26 cellular contexts compared by ENCODE assay signal in the genomic region with DNA sequence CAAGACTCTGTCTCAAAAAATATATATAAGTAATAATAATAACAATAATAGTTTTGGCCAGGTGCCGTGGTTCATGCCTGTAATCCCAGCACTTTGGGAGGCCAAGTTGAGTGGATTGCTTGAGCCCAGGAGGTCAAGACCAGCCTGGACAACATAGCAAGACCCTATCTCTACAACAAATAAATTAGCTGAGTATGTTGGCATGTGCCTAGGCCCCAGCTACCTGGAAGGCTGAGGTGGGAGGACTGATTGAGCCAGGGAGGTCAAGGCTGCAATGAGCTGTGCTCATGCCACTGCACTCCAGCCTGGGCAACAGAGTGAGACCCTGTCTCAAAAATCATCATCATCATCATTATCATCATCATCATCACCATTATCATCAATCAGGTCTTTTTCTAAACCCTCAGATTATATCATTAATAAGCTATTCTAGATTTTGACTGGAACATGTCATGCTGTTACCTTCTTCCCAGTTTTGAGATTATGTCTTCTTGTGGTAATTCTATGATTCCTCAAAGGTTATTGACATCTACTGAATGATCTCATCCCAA. TPM values are rescaled to one million over a fixed set of nuclear protein-coding genes. Genes with fewer than 3 reads are reported as not detected.
DNase-seq lines count a peak whose midpoint lies in the region; ATAC-seq, FAIRE-seq and TF ChIP-seq lines count a peak whose summit lies in the region.
"Had no signal": no experiment of that assay in that cellular context is flagged by ENCODE, and none has a peak within 500 bp of the region (broad histone marks: within the 10 kb centered on the region; RNA-seq: fewer than 3 reads in every experiment).

No MANE protein-coding gene starts in this region.

- TF ChIP-seq POLR2A in HepG2 (IDR thresholded peaks at IDR 0.05; ENCODE audit: insufficient read depth in 1 of 2, low read depth in 2 of 2, low read length in 2 of 2) (no peak), right lobe of liver (IDR thresholded peaks at IDR 0.05) (no peak), K562 (conservative IDR thresholded peaks at IDR 0.05) (no peak), heart left ventricle (IDR thresholded peaks at IDR 0.05) (no peak), GM18505 (IDR thresholded peaks at IDR 0.05; ENCODE audit: borderline replicate concordance, extremely low read depth, insufficient read depth, insufficient read length) (no peak)

- no peak overlapping the region for H3K9ac ChIP-seq in HepG2 (ENCODE audit: insufficient read depth, low read depth, low read length)
- no peak overlapping the region for H3K9ac ChIP-seq in K562 (ENCODE audit: insufficient read depth in 1 of 2, low read depth in 2 of 2, low read length in 2 of 2)
- H3K9ac ChIP-seq in neural progenitor cell, result no peak overlapping the region
- H3K9ac ChIP-seq: BLaER1 treated with 17β-estradiol and CSF1 and Interleukin-3, amounts not matched to agents 10 nM and 100 nM; GM23248 had no signal

- DNase-seq in HepG2 (ENCODE audit: low spot score) (no peak), right lobe of liver (no peak), K562 (ENCODE audit: extremely low read depth in 1 of 4, low spot score in 3 of 4) (no peak), substantia nigra (lab: John Stamatoyannopoulos, UW) (no peak), neural progenitor cell (ENCODE audit: low spot score) (no peak), heart left ventricle (no peak)
- DNase-seq: ACHN; AML-193; BE2C; Calu3; CD4-positive, alpha-beta T cell; CD8-positive, alpha-beta memory T cell; COR-L47; DMS53; DMS79 treated with DMSO at 0.1 percent for 48 hours; GF-D8; GM23248; H7; HCEC 1CT had no signal

- TF ChIP-seq CTCF in HepG2 (CRISPR knock-in tag; IDR thresholded peaks at IDR 0.05) (no peak), right lobe of liver (IDR thresholded peaks at IDR 0.05) (no peak), K562 (IDR thresholded peaks at IDR 0.05 in 2 of 3, conservative IDR thresholded peaks at IDR 0.05 in 1 of 3; ENCODE audit: insufficient read depth in 2 of 3, low read depth in 1 of 3, low read length in 3 of 3) (no peak), neural progenitor cell (IDR thresholded peaks at IDR 0.05) (no peak), heart left ventricle (IDR thresholded peaks at IDR 0.05) (no peak)

- ATAC-seq in HepG2, result no peak
- ATAC-seq in right lobe of liver, result no peak
- ATAC-seq in K562, result no peak
- no peak for ATAC-seq in heart left ventricle
- ATAC-seq in GM18505 (IDR thresholded peaks at IDR 0.05; ENCODE audit: unreplicated experiment), result no peak

- H3K4me2 ChIP-seq in HepG2 (ENCODE audit: low read depth, low read length) (no peak overlapping the region), K562 (ENCODE audit: insufficient read depth, low read length) (no peak overlapping the region), neural progenitor cell (no peak overlapping the region)

- H3K4me1 Mint-ChIP-seq in neural progenitor cell, result peaks cover 16% of the 10 kb centered on the region

- no peak overlapping the region for H3K27ac Mint-ChIP-seq in neural progenitor cell
- H3K27ac Mint-ChIP-seq: CD4-positive, alpha-beta T cell; CD8-positive, alpha-beta memory T cell had no signal

- no peak for TF ChIP-seq EP300 in HepG2 (IDR thresholded peaks at IDR 0.05; ENCODE audit: low read depth in 2 of 2, low read length in 2 of 2)
- TF ChIP-seq EP300 in HepG2 (CRISPR knock-in tag; IDR thresholded peaks at IDR 0.05; ENCODE audit: borderline replicate concordance), result no peak
- TF ChIP-seq EP300 in K562 (IDR thresholded peaks at IDR 0.05; ENCODE audit: low read length), result no peak

- H3K79me2 ChIP-seq in HepG2 (ENCODE audit: insufficient read depth, low read length) (peaks cover 81% of the 10 kb centered on the region), K562 (ENCODE audit: control insufficient read depth, insufficient read depth, low read length) (peaks cover 69% of the 10 kb centered on the region), neural progenitor cell (ENCODE audit: low read depth) (peaks cover 99% of the 10 kb centered on the region)

- FAIRE-seq in HepG2 (lab: Jason Lieb, UNC) (no peak), K562 (lab: Jason Lieb, UNC) (no peak)
- FAIRE-seq: A204.1, GM12891, H1 had no signal

- H3K4me3 ChIP-seq in HepG2 (replicated peaks in 1 of 3; ENCODE audit: insufficient read depth in 1 of 3, low read depth in 2 of 3, low read length in 3 of 3) (no peak overlapping the region), right lobe of liver (no peak overlapping the region), K562 (no peak overlapping the region), neural progenitor cell (no peak overlapping the region), heart left ventricle (no peak overlapping the region)
- H3K4me3 ChIP-seq: BLaER1 treated with 17β-estradiol and CSF1 and Interleukin-3, amounts not matched to agents 10 nM and 100 nM; GM23248 had no signal

- no peak for TF ChIP-seq RAD21 in HepG2 (CRISPR knock-in tag; IDR thresholded peaks at IDR 0.05)
- TF ChIP-seq RAD21 in K562 (CRISPR knock-in tag; conservative IDR thresholded peaks at IDR 0.05 in 1 of 2, IDR thresholded peaks at IDR 0.05 in 1 of 2), result no peak

- H3K27me3 ChIP-seq in HepG2 (ENCODE audit: control insufficient read depth in 1 of 2, insufficient read depth in 2 of 2, low read length in 2 of 2) (no peaks in the 10 kb centered on the region), right lobe of liver (no peaks in the 10 kb centered on the region), K562 (ENCODE audit: control insufficient read depth in 2 of 2, insufficient read depth in 2 of 2, low read length in 2 of 2) (no peaks in the 10 kb centered on the region), neural progenitor cell (no peaks in the 10 kb centered on the region), heart left ventricle (no peaks in the 10 kb centered on the region)
- H3K27me3 ChIP-seq: BE2C; BLaER1 treated with 17β-estradiol and CSF1 and Interleukin-3, amounts not matched to agents 10 nM and 100 nM had no signal

- no peaks in the 10 kb centered on the region for H3K9me3 ChIP-seq in HepG2 (ENCODE audit: low read length)
- no peaks in the 10 kb centered on the region for H3K9me3 ChIP-seq in right lobe of liver
- H3K9me3 ChIP-seq in K562 (replicated peaks; ENCODE audit: control insufficient read depth, insufficient read depth, low read depth, low read length), result no peaks in the 10 kb centered on the region
- no peaks in the 10 kb centered on the region for H3K9me3 ChIP-seq in neural progenitor cell (ENCODE audit: low read depth)
- H3K9me3 ChIP-seq in heart left ventricle, result no peaks in the 10 kb centered on the region
- H3K9me3 ChIP-seq: BE2C; BLaER1 treated with 17β-estradiol and CSF1 and Interleukin-3, amounts not matched to agents 10 nM and 100 nM had no signal

- peaks cover 38% of the 10 kb centered on the region for H4K20me1 ChIP-seq in HepG2 (ENCODE audit: insufficient read depth, low read length)
- peaks cover 3% of the 10 kb centered on the region; the same call in 1 of the 2 replicates for H4K20me1 ChIP-seq in K562 (replicated peaks; ENCODE audit: control insufficient read depth, insufficient read depth, low read length)
- peaks cover 64% of the 10 kb centered on the region for H4K20me1 ChIP-seq in neural progenitor cell (ENCODE audit: low read depth)

- POLR2A ChIA-PET in HepG2 (lab: Yijun Ruan, JAX), result no interaction called here
- POLR2A ChIA-PET in K562 (lab: Yijun Ruan, JAX), result no interaction called here

- in situ Hi-C loops in HepG2 (cut with HindIII; ENCODE audit: extremely low pct_ligation_motif_present, low pct_unique_long_range_greater_than_20kb), result no loop called here
- in situ Hi-C loops in K562 (cut with MboI), result no loop called here

- H3K9me3 Mint-ChIP-seq in neural progenitor cell, result no peaks in the 10 kb centered on the region
- H3K9me3 Mint-ChIP-seq: CD4-positive, alpha-beta T cell; CD8-positive, alpha-beta memory T cell had no signal

- CTCF ChIA-PET in HepG2 (lab: Yijun Ruan, JAX; ENCODE audit: low intra/inter-chr PET ratio, low total read pairs), result no interaction called here
- CTCF ChIA-PET in K562 (lab: Yijun Ruan, JAX; ENCODE audit: low intra/inter-chr PET ratio), result no interaction called here

- H3K9me1 ChIP-seq in K562 (ENCODE audit: control insufficient read depth, insufficient read depth, low read length), result no peaks in the 10 kb centered on the region

- H3K36me3 ChIP-seq in HepG2 (replicated peaks in 1 of 2; ENCODE audit: control insufficient read depth in 1 of 2, insufficient read depth in 2 of 2, low read length in 2 of 2) (no peaks in the 10 kb centered on the region; a peak in 1 of 5 replicates), right lobe of liver (no peaks in the 10 kb centered on the region), K562 (ENCODE audit: control insufficient read depth, insufficient read depth, low read length) (no peaks in the 10 kb centered on the region), neural progenitor cell (no peaks in the 10 kb centered on the region), heart left ventricle (no peaks in the 10 kb centered on the region)
- H3K36me3 ChIP-seq: BE2C had no signal

- H2AFZ ChIP-seq in HepG2 (ENCODE audit: low read length), result no peak overlapping the region
- H2AFZ ChIP-seq in K562 (ENCODE audit: low read depth, low read length), result no peak overlapping the region
- no peak overlapping the region for H2AFZ ChIP-seq in neural progenitor cell (replicated peaks)
- H2AFZ ChIP-seq: GM23248 had no signal

- intact Hi-C loops in HepG2 (cut with micrococcal nuclease; ENCODE audit: unreplicated experiment), result no loop called here
- intact Hi-C loops in right lobe of liver (cut with DNase I), result no loop called here
- intact Hi-C loops in K562 (cut with micrococcal nuclease), result no loop called here
- intact Hi-C loops in heart left ventricle (cut with DNase I), result no loop called here

- H3K36me3 Mint-ChIP-seq in neural progenitor cell, result peaks cover 14% of the 10 kb centered on the region
- H3K36me3 Mint-ChIP-seq: CD8-positive, alpha-beta memory T cell had no signal

- H3K4me3 Mint-ChIP-seq in neural progenitor cell, result no peak overlapping the region
- H3K4me3 Mint-ChIP-seq: CD14-positive monocyte; CD4-positive, alpha-beta T cell; CD8-positive, alpha-beta memory T cell had no signal

- peaks cover 32% of the 10 kb centered on the region for H3F3A ChIP-seq in neural progenitor cell (ENCODE audit: low read depth)

- peaks cover 2% of the 10 kb centered on the region for H3K27me3 Mint-ChIP-seq in neural progenitor cell (ENCODE audit: insufficient read depth, low read depth)
- H3K27me3 Mint-ChIP-seq: CD4-positive, alpha-beta T cell had no signal

- H3K4me1 ChIP-seq in HepG2 (ENCODE audit: insufficient read depth, low read length) (peaks cover 19% of the 10 kb centered on the region), right lobe of liver (peaks cover 0 to under 1% (median 0%) of the 10 kb centered on the region in 4 donors), K562 (replicated peaks in 1 of 2; ENCODE audit: control insufficient read depth in 2 of 2, insufficient read depth in 2 of 2, low read length in 2 of 2) (peaks cover 13 to 16% of the 10 kb centered on the region in 2 experiments; a peak in 4 of 5 replicates), neural progenitor cell (peaks cover 27% of the 10 kb centered on the region), heart left ventricle (peaks cover 0 to 51% (median 24%) of the 10 kb centered on the region in 12 donors)
- H3K4me1 ChIP-seq: BE2C had no signal

- WGBS in HepG2 (ENCODE audit: low lambda C conversion rate), result 93% methylated on average over 1 of the region's 1 CpG
- 100% methylated on average over 1 of the region's 1 CpG for WGBS in right lobe of liver (ENCODE audit: insufficient coverage, low coverage, low lambda C conversion rate, missing lambda C conversion rate)
- WGBS in K562 (ENCODE audit: insufficient coverage, low coverage, missing lambda C conversion rate), result 100% methylated on average over 1 of the region's 1 CpG
- 93 to 100% (median 99%) methylated on average over 1 of the region's 1 CpG for WGBS in heart left ventricle, 4 donors

- BruUV-seq in HepG2 (replicated peaks; lab: Mats Ljungman, UMichigan) (no TSS peak), K562 (replicated peaks; lab: Mats Ljungman, UMichigan) (no TSS peak)

- H3K27ac ChIP-seq in HepG2 (ENCODE audit: extremely low read length, insufficient read depth, low read length) (no peak overlapping the region), right lobe of liver (no peak overlapping the region), K562 (ENCODE audit: extremely low read depth, low read depth, low read length) (no peak overlapping the region), substantia nigra (ENCODE audit: low read depth, low read length, poor library complexity, severe bottlenecking) (peak overlapping the region; percentile 17), neural progenitor cell (no peak overlapping the region), heart left ventricle (no peak overlapping the region)
- H3K27ac ChIP-seq: 22Rv1; BLaER1 treated with 17β-estradiol and CSF1 and Interleukin-3, amounts not matched to agents 10 nM and 100 nM; GM23248 had no signal

RNA-seq across cellular contexts. Expression of gene DENND5A, which starts 39.3 kb away (rescaled TPM):
- total RNA-seq in HepG2 (2016; rRNA removed; fragmentation: Illumina TruSeq; extraction: Trizol), result 57.7 and 63.3 TPM in 2 replicates
- 50.7 and 55.3 TPM in 2 replicates for total RNA-seq in HepG2 (2016; cell fraction: cytosol; rRNA removed; fragmentation: Illumina TruSeq; extraction: Trizol; ENCODE audit: low read depth)
- 49.9 and 57.0 TPM in 2 replicates for total RNA-seq in HepG2 (2016; cell fraction: insoluble cytoplasmic fraction; rRNA removed; fragmentation: Illumina TruSeq; extraction: Trizol)
- total RNA-seq in HepG2 (2016; cell fraction: membrane; rRNA removed; fragmentation: Illumina TruSeq; extraction: Trizol), result 72.0 and 73.6 TPM in 2 replicates
- 57.7 and 69.2 TPM in 2 replicates for total RNA-seq in HepG2 (2016; cell fraction: nucleus; rRNA removed; fragmentation: Illumina TruSeq; extraction: Trizol)
- polyA plus RNA-seq in HepG2 (2011; rRNA removed), result 145 and 158 TPM in 2 replicates
- 107 and 120 TPM in 2 replicates for polyA plus RNA-seq in HepG2 (2011; cell fraction: cytosol; rRNA removed)
- 235 and 247 TPM in 2 replicates for polyA plus RNA-seq in HepG2 (2011; cell fraction: nucleus; rRNA removed)
- 46.6 and 55.7 TPM in 2 replicates for polyA plus RNA-seq in HepG2 (2012)
- 9.6 and 10.6 TPM in 2 replicates for polyA plus RNA-seq in HepG2 (2016; cell fraction: cytosol; fragmentation: Illumina TruSeq; extraction: Trizol; ENCODE audit: low read depth)
- polyA plus RNA-seq in HepG2 (2016; cell fraction: insoluble cytoplasmic fraction; fragmentation: Illumina TruSeq; extraction: Trizol; ENCODE audit: low read depth), result 47.8 and 51.4 TPM in 2 replicates
- polyA plus RNA-seq in HepG2 (2016; cell fraction: membrane; fragmentation: Illumina TruSeq; extraction: Trizol; ENCODE audit: low read depth), result 34.7 and 37.8 TPM in 2 replicates
- 69.5 and 73.3 TPM in 2 replicates for polyA plus RNA-seq in HepG2 (2016; cell fraction: nucleus; fragmentation: Illumina TruSeq; extraction: Trizol; ENCODE audit: insufficient read depth, low read depth)
- polyA minus RNA-seq in HepG2 (2011; rRNA and poly(A)+ RNA removed; ENCODE audit: low replicate concordance), result 364 and 452 TPM in 2 replicates
- 57.6 and 73.9 TPM in 2 replicates for polyA minus RNA-seq in HepG2 (2011; cell fraction: cytosol; rRNA and poly(A)+ RNA removed)
- polyA minus RNA-seq in HepG2 (2011; cell fraction: nucleus; rRNA and poly(A)+ RNA removed), result 178 and 232 TPM in 2 replicates
- 10 to 100 TPM; 14.4 to 38.7 (median 20.4) TPM for total RNA-seq in right lobe of liver
- 370 and 438 TPM in 2 replicates for total RNA-seq in K562 (2011; cell fraction: chromatin; rRNA removed; ENCODE audit: low replicate concordance)
- 176 and 183 TPM in 2 replicates for total RNA-seq in K562 (2011; cell fraction: nucleolus; rRNA removed)
- 234 and 247 TPM in 2 replicates for total RNA-seq in K562 (2011; cell fraction: nucleoplasm; rRNA removed)
- total RNA-seq in K562 (2014; rRNA removed), result 34.4 and 40.7 TPM in 2 replicates
- 58.3 and 60.4 TPM in 2 replicates for total RNA-seq in K562 (2014; rRNA removed; fragmentation: Illumina TruSeq; extraction: Trizol)
- total RNA-seq in K562 (2015; rRNA removed; fragmentation: Illumina TruSeq; extraction: Trizol), result 58.5 and 60.4 TPM in 2 replicates
- 45.2 and 46.3 TPM in 2 replicates for total RNA-seq in K562 (2021)
- 130 and 160 TPM in 2 replicates for polyA plus RNA-seq in K562 (2011; rRNA removed)
- polyA plus RNA-seq in K562 (2011; cell fraction: cytosol; rRNA removed), result 161 and 174 TPM in 2 replicates
- 234 and 274 TPM in 2 replicates for polyA plus RNA-seq in K562 (2011; cell fraction: nucleus; rRNA removed)
- polyA plus RNA-seq in K562 (2012), result 37.7 and 80.9 TPM in 2 replicates
- polyA plus RNA-seq in K562 (2014; fragmentation: Illumina TruSeq; extraction: Trizol), result 78.4 and 86.4 TPM in 2 replicates
- 10 to 100 TPM; 11.7 to 12.3 TPM for polyA plus RNA-seq in K562 (2014; fragmentation: Nextera tagmentation; extraction: Ambion mirVana)
- polyA plus RNA-seq in K562 (2014; rRNA removed), result 35.3 and 43.2 TPM in 2 replicates
- 285 and 322 TPM in 2 replicates for polyA minus RNA-seq in K562 (2011; rRNA and poly(A)+ RNA removed)
- 90.1 and 96.1 TPM in 2 replicates for polyA minus RNA-seq in K562 (2011; cell fraction: cytosol; rRNA and poly(A)+ RNA removed)
- polyA minus RNA-seq in K562 (2011; cell fraction: nucleus; rRNA and poly(A)+ RNA removed), result 122 and 241 TPM in 2 replicates
- total RNA-seq in neural progenitor cell (ENCODE audit: low replicate concordance), result 134 and 142 TPM in 2 replicates
- 100 to 1,000 TPM; 104 to 175 (median 118) TPM for total RNA-seq in heart left ventricle
- polyA plus RNA-seq in heart left ventricle, result 10 to 100 TPM; 44.5 to 94.2 TPM

Comparison
In these comparisons a context has a peak if more than half of its experiments do, and no peak if none do; other contexts are left out.
1. Of the 241 proteins assayed by ChIP-seq in both HepG2 and K562: peak only in HepG2: none; only in K562: none; in both: ZNF121; in neither: 239; mixed calls (peak in some experiments, not most) for 1.